In genomic region chr4:173170210-173170778, GRCh38 we compare ENCODE assay signal across 8 cellular contexts. TPM values are rescaled to one million over a fixed set of nuclear protein-coding genes. Genes with fewer than 3 reads are reported as not detected.
A peak's percentile ranks its signal among the peaks of the same experiment; 100 is the strongest.
DNase-seq lines count a peak whose midpoint lies in the region; ATAC-seq and TF ChIP-seq lines count a peak whose summit lies in the region.

No MANE protein-coding gene starts in this region.

- peaks cover 0 to 2% (median 0%) of the 10 kb centered on the region in 5 donors for H3K9me3 Mint-ChIP-seq in CD8-positive, alpha-beta memory T cell
- H3K9me3 Mint-ChIP-seq in endodermal cell: no peaks in the 10 kb centered on the region

- H3K14ac ChIP-seq in neuronal stem cell (ENCODE audit: low read length): peak overlapping the region; percentile 82

- peak overlapping the region; percentile 73 for H3K4me2 ChIP-seq in neuronal stem cell (ENCODE audit: insufficient read depth, low read length, poor library complexity, severe bottlenecking)

- CTCF ChIA-PET in CD8-positive, alpha-beta memory T cell (lab: Charles Lee): interaction anchor here (0.7 to 1.3 kb wide), 4 partner anchors 16 to 158 kb away, joined by 3 read pairs; no protein-coding TSS in a partner anchor

- POLR2A ChIA-PET in CD8-positive, alpha-beta memory T cell (lab: Charles Lee): no interaction called here

- peak overlapping the region; percentile 97 for H2AFZ ChIP-seq in neuronal stem cell (ENCODE audit: low read length)

- H3K18ac ChIP-seq in neuronal stem cell (ENCODE audit: low read length): peak overlapping the region; percentile 96

- TF ChIP-seq CTCF in endodermal cell (conservative IDR thresholded peaks at IDR 0.05): no peak

- no peak overlapping the region for H4K91ac ChIP-seq in neuronal stem cell (ENCODE audit: low read depth, low read length, poor library complexity)

- H3K9ac ChIP-seq in NT2/D1 (ENCODE audit: insufficient read length, low read depth) (peak overlapping the region; percentile 84), endodermal cell (ENCODE audit: extremely low read depth, low read length, poor library complexity, severe bottlenecking) (peak overlapping the region; percentile 44), neuronal stem cell (ENCODE audit: low read depth, low read length, poor library complexity) (peak overlapping the region; percentile 95)

- peak overlapping the region; percentile 54 for H3K4me3 ChIP-seq in CD8-positive, alpha-beta memory T cell (ENCODE audit: low read length)
- H3K4me3 ChIP-seq in NT2/D1 (ENCODE audit: insufficient read length, low read depth): peak overlapping the region; percentile 67
- peak overlapping the region; percentile 86 for H3K4me3 ChIP-seq in endodermal cell (ENCODE audit: low read length)
- H3K4me3 ChIP-seq in neuronal stem cell (ENCODE audit: low read length in 2 of 2): peak overlapping the region; percentile 75 to 91

- H3K23ac ChIP-seq in neuronal stem cell (ENCODE audit: low read depth, low read length, poor library complexity): peak overlapping the region; percentile 96

- H3K4me1 Mint-ChIP-seq in CD8-positive, alpha-beta memory T cell: peaks cover 45 to 69% (median 62%) of the 10 kb centered on the region in 3 donors
- H3K4me1 Mint-ChIP-seq in endodermal cell: peaks cover 42% of the 10 kb centered on the region

- TF ChIP-seq POLR2A in GM18505 (IDR thresholded peaks at IDR 0.05; ENCODE audit: borderline replicate concordance, extremely low read depth, insufficient read depth, insufficient read length): no peak

- intact Hi-C loops in posterior vena cava (cut with DNase I): no loop called here

- H3K27me3 ChIP-seq in CD8-positive, alpha-beta memory T cell (ENCODE audit: insufficient read depth, low read length, poor library complexity, severe bottlenecking): no peaks in the 10 kb centered on the region
- H3K27me3 ChIP-seq in NT2/D1 (ENCODE audit: insufficient read depth, insufficient read length): no peaks in the 10 kb centered on the region
- no peaks in the 10 kb centered on the region for H3K27me3 ChIP-seq in endodermal cell (ENCODE audit: control insufficient read depth, insufficient read depth, low read length, poor library complexity, severe bottlenecking)
- H3K27me3 ChIP-seq in neuronal stem cell (ENCODE audit: control insufficient read depth in 3 of 3, insufficient read depth in 3 of 3, low read depth in 1 of 3, low read length in 3 of 3): no peaks in the 10 kb centered on the region

- peaks cover 0 to 9% (median 0%) of the 10 kb centered on the region in 3 donors for H3K36me3 Mint-ChIP-seq in CD8-positive, alpha-beta memory T cell
- no peaks in the 10 kb centered on the region for H3K36me3 Mint-ChIP-seq in endodermal cell (ENCODE audit: low read depth)

- H2AK5ac ChIP-seq in neuronal stem cell (ENCODE audit: low read depth, low read length): peak overlapping the region; percentile 75

- peak overlapping the region; percentile 55 to 90 (median 86) for H3K27ac Mint-ChIP-seq in CD8-positive, alpha-beta memory T cell
- peak overlapping the region; percentile 79 for H3K27ac Mint-ChIP-seq in endodermal cell

- H3K9me3 ChIP-seq in CD8-positive, alpha-beta memory T cell (ENCODE audit: low read length): no peaks in the 10 kb centered on the region
- H3K9me3 ChIP-seq in NT2/D1 (ENCODE audit: insufficient read depth, low read length) (no peaks in the 10 kb centered on the region), endodermal cell (ENCODE audit: control insufficient read depth, low read length) (no peaks in the 10 kb centered on the region), neuronal stem cell (replicated peaks in 1 of 2; ENCODE audit: control insufficient read depth in 2 of 2, insufficient read depth in 1 of 2, low read depth in 1 of 2, low read length in 2 of 2) (peaks cover 0 to 6% of the 10 kb centered on the region in 2 donors)

- no peaks in the 10 kb centered on the region for H3K27me3 Mint-ChIP-seq in CD8-positive, alpha-beta memory T cell
- no peaks in the 10 kb centered on the region for H3K27me3 Mint-ChIP-seq in endodermal cell (ENCODE audit: insufficient read depth)

- H3K27ac ChIP-seq in CD8-positive, alpha-beta memory T cell (ENCODE audit: low read depth, low read length): peak overlapping the region; percentile 63
- H3K27ac ChIP-seq in endodermal cell (ENCODE audit: low read depth, low read length) (peak overlapping the region; percentile 62), neuronal stem cell (replicated peaks; ENCODE audit: low read length) (peak overlapping the region; percentile 99)

- peak overlapping the region; percentile 96 for H2BK5ac ChIP-seq in neuronal stem cell (ENCODE audit: low read length)

- H4K8ac ChIP-seq in neuronal stem cell (ENCODE audit: low read depth, low read length): peak overlapping the region; percentile 82

- H3K79me1 ChIP-seq in neuronal stem cell (ENCODE audit: low read depth, low read length): peaks cover 6% of the 10 kb centered on the region

- H3K4ac ChIP-seq in neuronal stem cell (ENCODE audit: low read length): no peak overlapping the region

- no peaks in the 10 kb centered on the region for H3K36me3 ChIP-seq in CD8-positive, alpha-beta memory T cell (ENCODE audit: insufficient read depth, low read length)
- H3K36me3 ChIP-seq in NT2/D1 (ENCODE audit: insufficient read depth, insufficient read length, low read length) (peaks cover 7% of the 10 kb centered on the region), endodermal cell (ENCODE audit: control insufficient read depth, insufficient read depth, low read length) (no peaks in the 10 kb centered on the region), neuronal stem cell (replicated peaks in 1 of 2; ENCODE audit: control insufficient read depth in 2 of 2, insufficient read depth in 2 of 2, low read length in 2 of 2) (peaks cover 0 to 4% of the 10 kb centered on the region in 2 donors)

- peak overlapping the region; percentile 73 for H2BK12ac ChIP-seq in neuronal stem cell (ENCODE audit: low read length)

- H3K4me3 Mint-ChIP-seq in CD8-positive, alpha-beta memory T cell: peak overlapping the region; percentile 84 to 99 (median 88)
- peak overlapping the region; percentile 96 for H3K4me3 Mint-ChIP-seq in endodermal cell

- DNase-seq in CD8-positive, alpha-beta memory T cell: no peak
- DNase-seq in NT2/D1 (ENCODE audit: low read depth, low spot score) (no peak), endodermal cell (no peak), neuronal stem cell (ENCODE audit: low spot score) (no peak), cerebellar cortex (ENCODE audit: low spot score) (no peak), posterior vena cava (ENCODE audit: low spot score) (no peak)

- no peak overlapping the region for H2BK120ac ChIP-seq in neuronal stem cell (ENCODE audit: low read depth, low read length)

- peaks cover 30% of the 10 kb centered on the region for H3K4me1 ChIP-seq in CD8-positive, alpha-beta memory T cell (ENCODE audit: insufficient read depth, low read length)
- H3K4me1 ChIP-seq in NT2/D1 (ENCODE audit: insufficient read depth, insufficient read length) (peaks cover 2% of the 10 kb centered on the region), endodermal cell (ENCODE audit: control insufficient read depth, insufficient read depth, low read length) (peaks cover 5% of the 10 kb centered on the region), neuronal stem cell (ENCODE audit: control insufficient read depth in 2 of 2, insufficient read depth in 1 of 2, low read depth in 1 of 2, low read length in 2 of 2) (peaks cover 6 to 7% of the 10 kb centered on the region in 2 donors)

- 12% methylated on average over 3 to 12 of the region's 12 CpGs for WGBS in endodermal cell (ENCODE audit: insufficient coverage in 1 of 2, insufficient read length in 1 of 2), 2 experiments
- no CpG with 5 or more reads among the region's 12 CpGs for WGBS in neuronal stem cell (ENCODE audit: extremely low coverage in 2 of 2, insufficient read length in 2 of 2, insufficient replicate concordance in 1 of 2), 2 donors

- H2BK15ac ChIP-seq in neuronal stem cell (ENCODE audit: low read length): no peak overlapping the region

- ATAC-seq in GM18505 (IDR thresholded peaks at IDR 0.05; ENCODE audit: unreplicated experiment) (no peak), GM18907 (IDR thresholded peaks at IDR 0.05; ENCODE audit: unreplicated experiment) (no peak)

RNA-seq across cellular contexts. Expression of gene GALNT7, which starts 1.7 kb away (rescaled TPM):
- total RNA-seq in CD8-positive, alpha-beta memory T cell: 10 to 100 TPM; 16.7 to 18.0 TPM
- polyA plus RNA-seq in CD8-positive, alpha-beta memory T cell: 10.0 TPM
- total RNA-seq in endodermal cell: 10 to 100 TPM; 66.1 to 72.1 TPM
- polyA plus RNA-seq in endodermal cell (2013, experiment 1 of 2): 40.6 TPM
- polyA plus RNA-seq in endodermal cell (2013, experiment 2 of 2): 40.8 TPM
- 15.8 TPM for polyA plus RNA-seq in neuronal stem cell (2013, experiment 1 of 2)
- polyA plus RNA-seq in neuronal stem cell (2013, experiment 2 of 2): 16.6 TPM
- total RNA-seq in posterior vena cava: 10 to 100 TPM; 10.2 to 16.2 TPM

Comparison
In these comparisons a context has a peak if more than half of its experiments do, and no peak if none do; other contexts are left out.
1. H3K9ac ChIP-seq: peak in every context shown above with its lines; median percentile 95 in neuronal stem cell; 84 in NT2/D1; 44 in endodermal cell.